ENCODE assay signal across 1 cellular context in the genomic region with DNA sequence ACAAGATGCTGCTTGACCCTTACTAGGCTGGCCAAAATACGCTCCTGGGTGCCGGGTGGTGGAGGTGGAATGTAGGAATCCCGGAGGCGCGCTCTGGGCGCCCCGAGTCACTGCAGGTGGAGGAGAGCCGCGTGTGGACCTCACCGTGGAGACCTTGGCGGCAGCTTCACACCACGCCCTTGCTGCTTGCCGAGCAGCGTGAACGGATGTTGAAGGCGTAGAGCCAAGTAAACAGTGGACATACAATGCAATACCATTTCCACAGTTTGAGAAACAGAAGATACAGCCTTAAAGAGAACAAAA.
TF ChIP-seq lines count a peak whose summit lies in the region.

No MANE protein-coding gene starts in this region.

TF ChIP-seq in K562, 482 proteins besides CTCF, POLR2A, EP300 and RAD21 (continued from another document and continues in another):
- TF ChIP-seq ARID4B (CRISPR knock-in tag; IDR thresholded peaks at IDR 0.05) (0 out of 2 replicates have a peak, but pooled peaks have one; percentile 12), FOXK2 (conservative IDR thresholded peaks at IDR 0.05 in 1 of 2, IDR thresholded peaks at IDR 0.05 in 1 of 2; ENCODE audit: low read depth in 2 of 2) (0 out of 4 replicates have a peak, but pooled peaks of 1 of the 2 experiments have one; percentile 9), MTA3 (IDR thresholded peaks at IDR 0.05; ENCODE audit: borderline replicate concordance) (no peak), RNF2 (IDR thresholded peaks at IDR 0.05) (peak; percentile 10; the same call in 1 of the 2 replicates), STAT5A (IDR thresholded peaks at IDR 0.05; ENCODE audit: borderline replicate concordance, low read length) (no peak), MCM3 (IDR thresholded peaks at IDR 0.05) (no peak), PHB (CRISPR knock-in tag; IDR thresholded peaks at IDR 0.05) (no peak), ZNF57 (CRISPR knock-in tag; IDR thresholded peaks at IDR 0.05) (no peak), MGA (IDR thresholded peaks at IDR 0.05) (peak; percentile 81; the same call in 1 of the 2 replicates), TEAD2 (tag; IDR thresholded peaks at IDR 0.05) (no peak), ADNP (tag; IDR thresholded peaks at IDR 0.05) (no peak), ZNF133 (CRISPR knock-in tag; IDR thresholded peaks at IDR 0.05) (no peak), HDGF (IDR thresholded peaks at IDR 0.05) (no peak), ILF3 (IDR thresholded peaks at IDR 0.05; ENCODE audit: borderline replicate concordance) (no peak), HDAC1 (IDR thresholded peaks at IDR 0.05) (0 out of 4 replicates have a peak, but pooled peaks of 1 of the 2 experiments have one; percentile 4), ZNF121 (CRISPR knock-in tag; conservative IDR thresholded peaks at IDR 0.05) (no peak), MBD2 (IDR thresholded peaks at IDR 0.05; ENCODE audit: borderline replicate concordance, low read depth) (no peak), PRMT5 (CRISPR knock-in tag; IDR thresholded peaks at IDR 0.05) (no peak), ZNF717 (CRISPR knock-in tag; IDR thresholded peaks at IDR 0.05) (no peak), E2F6 (IDR thresholded peaks at IDR 0.05; ENCODE audit: borderline replicate concordance in 1 of 2, extremely low read depth in 1 of 2, insufficient read depth in 1 of 2, insufficient read length in 1 of 2, low read depth in 1 of 2, low read length in 1 of 2, poor library complexity in 1 of 2, severe bottlenecking in 1 of 2) (peak; percentile 81 to 94), ZNF592 (IDR thresholded peaks at IDR 0.05) (no peak), ETV5 (CRISPR knock-in tag; IDR thresholded peaks at IDR 0.05; ENCODE audit: low read depth) (0 out of 2 replicates have a peak, but pooled peaks have one; percentile 4)
- TF ChIP-seq, protein P1, sequence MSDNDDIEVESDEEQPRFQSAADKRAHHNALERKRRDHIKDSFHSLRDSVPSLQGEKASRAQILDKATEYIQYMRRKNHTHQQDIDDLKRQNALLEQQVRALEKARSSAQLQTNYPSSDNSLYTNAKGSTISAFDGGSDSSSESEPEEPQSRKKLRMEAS (CRISPR knock-in tag; IDR thresholded peaks at IDR 0.05) = peak; percentile 68
- TF ChIP-seq, protein P2, sequence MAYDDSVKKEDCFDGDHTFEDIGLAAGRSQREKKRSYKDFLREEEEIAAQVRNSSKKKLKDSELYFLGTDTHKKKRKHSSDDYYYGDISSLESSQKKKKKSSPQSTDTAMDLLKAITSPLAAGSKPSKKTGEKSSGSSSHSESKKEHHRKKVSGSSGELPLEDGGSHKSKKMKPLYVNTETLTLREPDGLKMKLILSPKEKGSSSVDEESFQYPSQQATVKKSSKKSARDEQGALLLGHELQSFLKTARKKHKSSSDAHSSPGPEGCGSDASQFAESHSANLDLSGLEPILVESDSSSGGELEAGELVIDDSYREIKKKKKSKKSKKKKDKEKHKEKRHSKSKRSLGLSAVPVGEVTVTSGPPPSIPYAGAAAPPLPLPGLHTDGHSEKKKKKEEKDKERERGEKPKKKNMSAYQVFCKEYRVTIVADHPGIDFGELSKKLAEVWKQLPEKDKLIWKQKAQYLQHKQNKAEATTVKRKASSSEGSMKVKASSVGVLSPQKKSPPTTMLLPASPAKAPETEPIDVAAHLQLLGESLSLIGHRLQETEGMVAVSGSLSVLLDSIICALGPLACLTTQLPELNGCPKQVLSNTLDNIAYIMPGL (CRISPR knock-in tag; IDR thresholded peaks at IDR 0.05) = 0 out of 2 replicates have a peak, but pooled peaks have one; percentile 34
- TF ChIP-seq, protein P3, sequence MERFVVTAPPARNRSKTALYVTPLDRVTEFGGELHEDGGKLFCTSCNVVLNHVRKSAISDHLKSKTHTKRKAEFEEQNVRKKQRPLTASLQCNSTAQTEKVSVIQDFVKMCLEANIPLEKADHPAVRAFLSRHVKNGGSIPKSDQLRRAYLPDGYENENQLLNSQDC (CRISPR knock-in tag; IDR thresholded peaks at IDR 0.05) = no peak
- TF ChIP-seq, protein P4, sequence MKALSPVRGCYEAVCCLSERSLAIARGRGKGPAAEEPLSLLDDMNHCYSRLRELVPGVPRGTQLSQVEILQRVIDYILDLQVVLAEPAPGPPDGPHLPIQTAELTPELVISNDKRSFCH (CRISPR knock-in tag; IDR thresholded peaks at IDR 0.05) = no peak
- TF ChIP-seq, protein P4 (tag; IDR thresholded peaks at IDR 0.05) = no peak
- TF ChIP-seq, protein P5, sequence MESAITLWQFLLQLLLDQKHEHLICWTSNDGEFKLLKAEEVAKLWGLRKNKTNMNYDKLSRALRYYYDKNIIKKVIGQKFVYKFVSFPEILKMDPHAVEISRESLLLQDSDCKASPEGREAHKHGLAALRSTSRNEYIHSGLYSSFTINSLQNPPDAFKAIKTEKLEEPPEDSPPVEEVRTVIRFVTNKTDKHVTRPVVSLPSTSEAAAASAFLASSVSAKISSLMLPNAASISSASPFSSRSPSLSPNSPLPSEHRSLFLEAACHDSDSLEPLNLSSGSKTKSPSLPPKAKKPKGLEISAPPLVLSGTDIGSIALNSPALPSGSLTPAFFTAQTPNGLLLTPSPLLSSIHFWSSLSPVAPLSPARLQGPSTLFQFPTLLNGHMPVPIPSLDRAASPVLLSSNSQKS (CRISPR knock-in tag; IDR thresholded peaks at IDR 0.05) = no peak
